ENCODE assay signal across 3 cellular contexts in genomic region chr22:21443057-21443734, GRCh38.
TF ChIP-seq lines count a peak whose summit lies in the region.

No MANE protein-coding gene starts in this region.

TF ChIP-seq in HEK293, 187 proteins besides CTCF, POLR2A, EP300 and RAD21:
- TF ChIP-seq GLIS1 (tag by site-specific recombination; IDR thresholded peaks at IDR 0.05) (peak; percentile 35; the same call in 1 of the 2 replicates), ZNF548 (tag by site-specific recombination; IDR thresholded peaks at IDR 0.05) (no peak), ZFP69B (tag by site-specific recombination; IDR thresholded peaks at IDR 0.05) (0 out of 2 replicates have a peak, but pooled peaks have one; percentile 42), ZNF560 (tag by site-specific recombination; IDR thresholded peaks at IDR 0.05; ENCODE audit: borderline replicate concordance) (no peak), ZBTB20 (tag by site-specific recombination; IDR thresholded peaks at IDR 0.05) (no peak), ZNF692 (tag by site-specific recombination; IDR thresholded peaks at IDR 0.05) (peak; percentile 30; the same call in 1 of the 2 replicates), ZNF132 (tag by site-specific recombination; IDR thresholded peaks at IDR 0.05; ENCODE audit: borderline replicate concordance) (no peak), ZNF449 (tag by site-specific recombination; IDR thresholded peaks at IDR 0.05) (no peak), ZNF23 (tag by site-specific recombination; IDR thresholded peaks at IDR 0.05; ENCODE audit: borderline replicate concordance) (no peak)

TF ChIP-seq in K562, 482 proteins besides CTCF, POLR2A, EP300 and RAD21:
- no peak for TF ChIP-seq CREB1 (IDR thresholded peaks at IDR 0.05)
- peak; percentile 57; the same call in 1 of the 2 replicates for TF ChIP-seq CREB1 (CRISPR knock-in tag; IDR thresholded peaks at IDR 0.05)
- TF ChIP-seq POLR2G (IDR thresholded peaks at IDR 0.05; ENCODE audit: low read depth, low read length), result 0 out of 2 replicates have a peak, but pooled peaks have one; percentile 24
- 0 out of 2 replicates have a peak, but pooled peaks have one; percentile 32 for TF ChIP-seq HDAC6 (IDR thresholded peaks at IDR 0.05; ENCODE audit: low read depth, low read length)
- no peak for TF ChIP-seq HIVEP1 (CRISPR knock-in tag; IDR thresholded peaks at IDR 0.05)
- TF ChIP-seq ATF1 (CRISPR knock-in tag; IDR thresholded peaks at IDR 0.05), result 0 out of 2 replicates have a peak, but pooled peaks have one; percentile 16
- no peak for TF ChIP-seq ATF1 (tag; IDR thresholded peaks at IDR 0.05)
- TF ChIP-seq NCOA4 (IDR thresholded peaks at IDR 0.05; ENCODE audit: partially characterized antibody), result no peak
- TF ChIP-seq TFAP4 (CRISPR knock-in tag; IDR thresholded peaks at IDR 0.05; ENCODE audit: borderline replicate concordance), result peak; percentile 41; the same call in 1 of the 2 replicates
- TF ChIP-seq E2F4 (CRISPR knock-in tag; IDR thresholded peaks at IDR 0.05; ENCODE audit: low read depth), result no peak
- 0 out of 2 replicates have a peak, but pooled peaks have one; percentile 37 for TF ChIP-seq ZNF165 (CRISPR knock-in tag; IDR thresholded peaks at IDR 0.05; ENCODE audit: borderline replicate concordance)
- no peak for TF ChIP-seq FOXP1 (CRISPR knock-in tag; IDR thresholded peaks at IDR 0.05)
- TF ChIP-seq HDAC8 (tag; IDR thresholded peaks at IDR 0.05), result 0 out of 2 replicates have a peak, but pooled peaks have one; percentile 25
- 0 out of 2 replicates have a peak, but pooled peaks have one; percentile 39 for TF ChIP-seq ZNF133 (CRISPR knock-in tag; IDR thresholded peaks at IDR 0.05)
- TF ChIP-seq HBP1 (CRISPR knock-in tag; IDR thresholded peaks at IDR 0.05), result 0 out of 2 replicates have a peak, but pooled peaks have one; percentile 25
- TF ChIP-seq ZNF143 (CRISPR knock-in tag; IDR thresholded peaks at IDR 0.05), result no peak
- 0 out of 2 replicates have a peak, but pooled peaks have one; percentile 3 for TF ChIP-seq THRB (CRISPR knock-in tag; conservative IDR thresholded peaks at IDR 0.05)
- TF ChIP-seq NELFE (IDR thresholded peaks at IDR 0.05; ENCODE audit: insufficient read depth, insufficient read length), result no peak
- peak; percentile 35; the same call in 1 of the 2 replicates for TF ChIP-seq GABPB1 (CRISPR knock-in tag; IDR thresholded peaks at IDR 0.05)
- no peak for TF ChIP-seq JUN (IDR thresholded peaks at IDR 0.05; ENCODE audit: borderline replicate concordance, low read depth, low read length)
- no peak for TF ChIP-seq JUN (CRISPR knock-in tag; IDR thresholded peaks at IDR 0.05; ENCODE audit: borderline replicate concordance)

TF ChIP-seq in HepG2, 621 proteins besides CTCF, POLR2A, EP300 and RAD21 (continues in another document):
- no peak for TF ChIP-seq ZBTB26 (CRISPR knock-in tag; IDR thresholded peaks at IDR 0.05; ENCODE audit: borderline replicate concordance)
- no peak for TF ChIP-seq PAF1 (CRISPR knock-in tag; IDR thresholded peaks at IDR 0.05)
- peak; percentile 55; the same call in 1 of the 2 replicates for TF ChIP-seq ZBTB33 (CRISPR knock-in tag; IDR thresholded peaks at IDR 0.05)
- no peak for TF ChIP-seq GZF1 (CRISPR knock-in tag; IDR thresholded peaks at IDR 0.05)
- no peak for TF ChIP-seq ZNF781 (CRISPR knock-in tag; IDR thresholded peaks at IDR 0.05; ENCODE audit: borderline replicate concordance, not compliant biosample characterization)
- TF ChIP-seq MIXL1 (CRISPR knock-in tag; IDR thresholded peaks at IDR 0.05), result no peak
- TF ChIP-seq KLF6 (CRISPR knock-in tag; IDR thresholded peaks at IDR 0.05), result no peak
- peak; percentile 9 for TF ChIP-seq TEAD3 (CRISPR knock-in tag; optimal IDR thresholded peaks at IDR 0.05; ENCODE audit: borderline replicate concordance)
- no peak for TF ChIP-seq DZIP1 (CRISPR knock-in tag; IDR thresholded peaks at IDR 0.05)
- TF ChIP-seq MAX (IDR thresholded peaks at IDR 0.05), result 0 out of 2 replicates have a peak, but pooled peaks have one; percentile 17
- 0 out of 2 replicates have a peak, but pooled peaks have one; percentile 42 for TF ChIP-seq HINFP (CRISPR knock-in tag; IDR thresholded peaks at IDR 0.05; ENCODE audit: low read depth)
- TF ChIP-seq ZNF280D (CRISPR knock-in tag; IDR thresholded peaks at IDR 0.05), result no peak
- TF ChIP-seq ZNF747 (CRISPR knock-in tag; IDR thresholded peaks at IDR 0.05; ENCODE audit: borderline replicate concordance), result no peak
- TF ChIP-seq ZNF687 (CRISPR knock-in tag; IDR thresholded peaks at IDR 0.05), result peak; percentile 64
- peak; percentile 76; the same call in 1 of the 2 replicates for TF ChIP-seq ZBTB7A (CRISPR knock-in tag; IDR thresholded peaks at IDR 0.05)
- TF ChIP-seq HIC2 (CRISPR knock-in tag; IDR thresholded peaks at IDR 0.05; ENCODE audit: low read depth), result peak; percentile 40; the same call in 1 of the 2 replicates
- 0 out of 2 replicates have a peak, but pooled peaks have one; percentile 38 for TF ChIP-seq MTA1 (CRISPR knock-in tag; IDR thresholded peaks at IDR 0.05; ENCODE audit: borderline replicate concordance)
